Comparison of ENCODE assay signal across 1 cellular context in the genomic region with DNA sequence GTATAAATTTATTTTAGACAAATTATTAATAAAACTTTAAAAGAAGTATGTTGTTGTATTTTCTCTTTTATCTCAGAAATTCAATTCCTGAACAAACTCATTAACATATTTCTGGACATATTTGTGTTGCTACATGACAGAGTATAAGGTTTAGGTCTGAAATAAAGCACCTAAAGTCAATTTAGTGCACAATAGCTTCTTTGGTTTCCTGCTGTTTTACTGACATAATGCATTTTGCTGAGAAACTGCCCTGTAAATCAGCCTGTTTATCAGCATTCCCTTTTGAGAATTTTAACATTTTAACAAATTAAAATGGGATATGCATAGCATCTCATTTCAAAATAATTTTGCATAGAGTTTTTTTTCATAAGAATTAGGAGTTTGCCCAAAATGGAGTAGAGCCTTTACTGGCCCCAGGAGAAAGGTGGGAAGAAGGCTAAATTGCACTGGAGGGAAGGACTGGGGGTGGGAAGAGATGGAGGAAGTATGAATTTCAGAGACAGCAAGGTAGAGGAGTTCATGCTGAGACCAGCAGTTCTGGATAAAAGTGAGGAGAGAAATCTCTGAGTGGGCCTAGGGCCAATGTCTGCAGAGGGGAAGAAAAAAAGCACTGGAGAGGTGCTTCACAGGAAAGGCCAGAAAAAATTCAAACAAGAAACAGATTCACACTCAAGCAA.
TF ChIP-seq lines count a peak whose summit lies in the region.

No MANE protein-coding gene starts in this region.

TF ChIP-seq in GM23338, 12 proteins besides CTCF, POLR2A, EP300 and RAD21 (continued from another document):
- TF ChIP-seq, protein P1, sequence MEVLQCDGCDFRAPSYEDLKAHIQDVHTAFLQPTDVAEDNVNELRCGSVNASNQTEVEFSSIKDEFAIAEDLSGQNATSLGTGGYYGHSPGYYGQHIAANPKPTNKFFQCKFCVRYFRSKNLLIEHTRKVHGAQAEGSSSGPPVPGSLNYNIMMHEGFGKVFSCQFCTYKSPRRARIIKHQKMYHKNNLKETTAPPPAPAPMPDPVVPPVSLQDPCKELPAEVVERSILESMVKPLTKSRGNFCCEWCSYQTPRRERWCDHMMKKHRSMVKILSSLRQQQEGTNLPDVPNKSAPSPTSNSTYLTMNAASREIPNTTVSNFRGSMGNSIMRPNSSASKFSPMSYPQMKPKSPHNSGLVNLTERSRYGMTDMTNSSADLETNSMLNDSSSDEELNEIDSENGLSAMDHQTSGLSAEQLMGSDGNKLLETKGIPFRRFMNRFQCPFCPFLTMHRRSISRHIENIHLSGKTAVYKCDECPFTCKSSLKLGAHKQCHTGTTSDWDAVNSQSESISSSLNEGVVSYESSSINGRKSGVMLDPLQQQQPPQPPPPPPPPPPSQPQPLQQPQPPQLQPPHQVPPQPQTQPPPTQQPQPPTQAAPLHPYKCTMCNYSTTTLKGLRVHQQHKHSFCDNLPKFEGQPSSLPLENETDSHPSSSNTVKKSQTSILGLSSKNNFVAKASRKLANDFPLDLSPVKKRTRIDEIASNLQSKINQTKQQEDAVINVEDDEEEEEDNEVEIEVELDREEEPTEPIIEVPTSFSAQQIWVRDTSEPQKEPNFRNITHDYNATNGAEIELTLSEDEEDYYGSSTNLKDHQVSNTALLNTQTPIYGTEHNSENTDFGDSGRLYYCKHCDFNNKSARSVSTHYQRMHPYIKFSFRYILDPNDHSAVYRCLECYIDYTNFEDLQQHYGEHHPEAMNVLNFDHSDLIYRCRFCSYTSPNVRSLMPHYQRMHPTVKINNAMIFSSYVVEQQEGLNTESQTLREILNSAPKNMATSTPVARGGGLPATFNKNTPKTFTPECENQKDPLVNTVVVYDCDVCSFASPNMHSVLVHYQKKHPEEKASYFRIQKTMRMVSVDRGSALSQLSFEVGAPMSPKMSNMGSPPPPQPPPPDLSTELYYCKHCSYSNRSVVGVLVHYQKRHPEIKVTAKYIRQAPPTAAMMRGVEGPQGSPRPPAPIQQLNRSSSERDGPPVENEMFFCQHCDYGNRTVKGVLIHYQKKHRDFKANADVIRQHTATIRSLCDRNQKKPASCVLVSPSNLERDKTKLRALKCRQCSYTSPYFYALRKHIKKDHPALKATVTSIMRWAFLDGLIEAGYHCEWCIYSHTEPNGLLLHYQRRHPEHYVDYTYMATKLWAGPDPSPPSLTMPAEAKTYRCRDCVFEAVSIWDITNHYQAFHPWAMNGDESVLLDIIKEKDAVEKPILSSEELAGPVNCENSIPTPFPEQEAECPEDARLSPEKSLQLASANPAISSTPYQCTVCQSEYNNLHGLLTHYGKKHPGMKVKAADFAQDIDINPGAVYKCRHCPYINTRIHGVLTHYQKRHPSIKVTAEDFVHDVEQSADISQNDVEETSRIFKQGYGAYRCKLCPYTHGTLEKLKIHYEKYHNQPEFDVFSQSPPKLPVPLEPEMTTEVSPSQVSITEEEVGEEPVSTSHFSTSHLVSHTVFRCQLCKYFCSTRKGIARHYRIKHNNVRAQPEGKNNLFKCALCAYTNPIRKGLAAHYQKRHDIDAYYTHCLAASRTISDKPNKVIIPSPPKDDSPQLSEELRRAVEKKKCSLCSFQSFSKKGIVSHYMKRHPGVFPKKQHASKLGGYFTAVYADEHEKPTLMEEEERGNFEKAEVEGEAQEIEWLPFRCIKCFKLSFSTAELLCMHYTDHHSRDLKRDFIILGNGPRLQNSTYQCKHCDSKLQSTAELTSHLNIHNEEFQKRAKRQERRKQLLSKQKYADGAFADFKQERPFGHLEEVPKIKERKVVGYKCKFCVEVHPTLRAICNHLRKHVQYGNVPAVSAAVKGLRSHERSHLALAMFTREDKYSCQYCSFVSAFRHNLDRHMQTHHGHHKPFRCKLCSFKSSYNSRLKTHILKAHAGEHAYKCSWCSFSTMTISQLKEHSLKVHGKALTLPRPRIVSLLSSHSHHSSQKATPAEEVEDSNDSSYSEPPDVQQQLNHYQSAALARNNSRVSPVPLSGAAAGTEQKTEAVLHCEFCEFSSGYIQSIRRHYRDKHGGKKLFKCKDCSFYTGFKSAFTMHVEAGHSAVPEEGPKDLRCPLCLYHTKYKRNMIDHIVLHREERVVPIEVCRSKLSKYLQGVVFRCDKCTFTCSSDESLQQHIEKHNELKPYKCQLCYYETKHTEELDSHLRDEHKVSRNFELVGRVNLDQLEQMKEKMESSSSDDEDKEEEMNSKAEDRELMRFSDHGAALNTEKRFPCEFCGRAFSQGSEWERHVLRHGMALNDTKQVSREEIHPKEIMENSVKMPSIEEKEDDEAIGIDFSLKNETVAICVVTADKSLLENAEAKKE (CRISPR knock-in tag; IDR thresholded peaks at IDR 0.05): no peak
- no peak for TF ChIP-seq JUNB (IDR thresholded peaks at IDR 0.05; ENCODE audit: unreplicated experiment)
- no peak for TF ChIP-seq NANOG (IDR thresholded peaks at IDR 0.05; ENCODE audit: borderline replicate concordance)
- no peak for TF ChIP-seq ZNF331 (CRISPR knock-in tag; IDR thresholded peaks at IDR 0.05; ENCODE audit: low read depth)
- TF ChIP-seq CREB1 (CRISPR knock-in tag; IDR thresholded peaks at IDR 0.05; ENCODE audit: low read depth): no peak
- TF ChIP-seq EZH2phosphoT487 (IDR thresholded peaks at IDR 0.05; ENCODE audit: unreplicated experiment): no peak
- no peak for TF ChIP-seq POLR2AphosphoS5 (IDR thresholded peaks at IDR 0.05; ENCODE audit: low read depth)
- TF ChIP-seq, protein P2, sequence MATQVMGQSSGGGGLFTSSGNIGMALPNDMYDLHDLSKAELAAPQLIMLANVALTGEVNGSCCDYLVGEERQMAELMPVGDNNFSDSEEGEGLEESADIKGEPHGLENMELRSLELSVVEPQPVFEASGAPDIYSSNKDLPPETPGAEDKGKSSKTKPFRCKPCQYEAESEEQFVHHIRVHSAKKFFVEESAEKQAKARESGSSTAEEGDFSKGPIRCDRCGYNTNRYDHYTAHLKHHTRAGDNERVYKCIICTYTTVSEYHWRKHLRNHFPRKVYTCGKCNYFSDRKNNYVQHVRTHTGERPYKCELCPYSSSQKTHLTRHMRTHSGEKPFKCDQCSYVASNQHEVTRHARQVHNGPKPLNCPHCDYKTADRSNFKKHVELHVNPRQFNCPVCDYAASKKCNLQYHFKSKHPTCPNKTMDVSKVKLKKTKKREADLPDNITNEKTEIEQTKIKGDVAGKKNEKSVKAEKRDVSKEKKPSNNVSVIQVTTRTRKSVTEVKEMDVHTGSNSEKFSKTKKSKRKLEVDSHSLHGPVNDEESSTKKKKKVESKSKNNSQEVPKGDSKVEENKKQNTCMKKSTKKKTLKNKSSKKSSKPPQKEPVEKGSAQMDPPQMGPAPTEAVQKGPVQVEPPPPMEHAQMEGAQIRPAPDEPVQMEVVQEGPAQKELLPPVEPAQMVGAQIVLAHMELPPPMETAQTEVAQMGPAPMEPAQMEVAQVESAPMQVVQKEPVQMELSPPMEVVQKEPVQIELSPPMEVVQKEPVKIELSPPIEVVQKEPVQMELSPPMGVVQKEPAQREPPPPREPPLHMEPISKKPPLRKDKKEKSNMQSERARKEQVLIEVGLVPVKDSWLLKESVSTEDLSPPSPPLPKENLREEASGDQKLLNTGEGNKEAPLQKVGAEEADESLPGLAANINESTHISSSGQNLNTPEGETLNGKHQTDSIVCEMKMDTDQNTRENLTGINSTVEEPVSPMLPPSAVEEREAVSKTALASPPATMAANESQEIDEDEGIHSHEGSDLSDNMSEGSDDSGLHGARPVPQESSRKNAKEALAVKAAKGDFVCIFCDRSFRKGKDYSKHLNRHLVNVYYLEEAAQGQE (IDR thresholded peaks at IDR 0.05; ENCODE audit: unreplicated experiment): no peak
